Comparison of ENCODE assay signal across 8 cellular contexts in the genomic region with DNA sequence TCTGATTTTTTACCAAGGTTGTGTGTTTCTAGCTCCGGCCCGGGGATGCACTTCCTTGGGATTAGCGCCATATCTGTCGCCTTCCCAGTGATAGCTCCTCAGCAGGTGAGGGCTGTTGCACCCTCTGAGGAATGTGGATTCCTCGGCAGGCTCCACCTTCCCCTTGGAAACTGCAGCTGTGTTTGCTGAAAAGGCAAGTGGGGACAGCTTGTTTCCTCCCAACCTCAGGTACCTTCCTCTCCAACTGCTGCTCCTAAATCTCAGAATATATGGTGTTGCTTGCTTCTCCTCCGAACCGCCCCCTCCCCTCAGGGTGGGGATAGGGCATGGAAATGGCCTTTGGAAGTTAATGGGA. TPM values are rescaled to one million over a fixed set of nuclear protein-coding genes. Genes with fewer than 3 reads are reported as not detected.
DNase-seq lines count a peak whose midpoint lies in the region; ATAC-seq lines count a peak whose summit lies in the region.

No MANE protein-coding gene starts in this region.

- H3K27me3 ChIP-seq in iPS-20b (ENCODE audit: insufficient read depth, low read length): peaks cover 47% of the 10 kb centered on the region

- H3K36me3 Mint-ChIP-seq in activated T-cell treated with anti-CD3 and anti-CD28 coated beads, Interleukin-2, amount 50 U/mL, for 24 hours (ENCODE audit: low read depth): no peaks in the 10 kb centered on the region
- H3K36me3 Mint-ChIP-seq in activated naive CD8-positive, alpha-beta T cell treated with anti-CD3 and anti-CD28 coated beads for 36 hours: no peaks in the 10 kb centered on the region
- H3K36me3 Mint-ChIP-seq in stimulated activated naive B cell treated with anti-CD40 and anti-IgM and Interleukin-4, amounts not matched to agents 10 μg/mL and 1 μg/mL and 100 μg/mL, for 72 hours: peaks cover 0 to 4% of the 10 kb centered on the region in 2 donors

- no peaks in the 10 kb centered on the region for H3K9me3 Mint-ChIP-seq in activated T-cell treated with anti-CD3 and anti-CD28 coated beads, Interleukin-2, amount 50 U/mL, for 24 hours
- H3K9me3 Mint-ChIP-seq in activated naive CD8-positive, alpha-beta T cell treated with anti-CD3 and anti-CD28 coated beads for 36 hours: no peaks in the 10 kb centered on the region
- H3K9me3 Mint-ChIP-seq in stimulated activated naive B cell treated with anti-CD40 and anti-IgM and Interleukin-4, amounts not matched to agents 10 μg/mL and 1 μg/mL and 100 μg/mL, for 72 hours: no peaks in the 10 kb centered on the region

- no peaks in the 10 kb centered on the region for H3K9me3 ChIP-seq in iPS-20b (ENCODE audit: insufficient read depth, low read depth, low read length)

- H3K27ac ChIP-seq in iPS-20b (ENCODE audit: low read length): no peak overlapping the region

- peaks cover 64% of the 10 kb centered on the region for H3K27me3 Mint-ChIP-seq in activated T-cell treated with anti-CD3 and anti-CD28 coated beads, Interleukin-2, amount 50 U/mL, for 24 hours
- H3K27me3 Mint-ChIP-seq in activated naive CD8-positive, alpha-beta T cell treated with anti-CD3 and anti-CD28 coated beads for 36 hours: peaks cover 62% of the 10 kb centered on the region
- H3K27me3 Mint-ChIP-seq in stimulated activated naive B cell treated with anti-CD40 and anti-IgM and Interleukin-4, amounts not matched to agents 10 μg/mL and 1 μg/mL and 100 μg/mL, for 72 hours: peaks cover 54 to 65% of the 10 kb centered on the region in 2 donors

- peak overlapping the region; percentile 40; the same call in 1 of the 2 replicates for H3K9ac ChIP-seq in iPS-20b (ENCODE audit: low read depth, low read length)

- peak overlapping the region; percentile 77 for H3K4me3 Mint-ChIP-seq in activated T-cell treated with anti-CD3 and anti-CD28 coated beads, Interleukin-2, amount 50 U/mL, for 24 hours
- H3K4me3 Mint-ChIP-seq in activated naive CD8-positive, alpha-beta T cell treated with anti-CD3 and anti-CD28 coated beads for 36 hours: peak overlapping the region; percentile 79
- peak overlapping the region; percentile 37 to 71 for H3K4me3 Mint-ChIP-seq in stimulated activated naive B cell treated with anti-CD40 and anti-IgM and Interleukin-4, amounts not matched to agents 10 μg/mL and 1 μg/mL and 100 μg/mL, for 72 hours

- H3K4me1 Mint-ChIP-seq in activated T-cell treated with anti-CD3 and anti-CD28 coated beads, Interleukin-2, amount 50 U/mL, for 24 hours (ENCODE audit: low read depth): peaks cover 19% of the 10 kb centered on the region
- H3K4me1 Mint-ChIP-seq in activated naive CD8-positive, alpha-beta T cell treated with anti-CD3 and anti-CD28 coated beads for 36 hours: peaks cover 14% of the 10 kb centered on the region
- H3K4me1 Mint-ChIP-seq in stimulated activated naive B cell treated with anti-CD40 and anti-IgM and Interleukin-4, amounts not matched to agents 10 μg/mL and 1 μg/mL and 100 μg/mL, for 72 hours: peaks cover 6 to 12% of the 10 kb centered on the region in 2 donors

- DNase-seq in activated T-cell treated with anti-CD3 and anti-CD28 coated beads, Interleukin-2, amount 50 U/mL, for 24 hours: no peak
- no peak for DNase-seq in activated T-cell treated with anti-CD3 and anti-CD28 coated beads, Interleukin-2, amount 50 U/mL, for 1 hour
- DNase-seq in activated naive CD8-positive, alpha-beta T cell treated with anti-CD3 and anti-CD28 coated beads for 36 hours: no peak
- no peak for DNase-seq in stimulated activated naive B cell treated with anti-CD40 and anti-IgM and Interleukin-4, amounts not matched to agents 10 μg/mL and 1 μg/mL and 100 μg/mL, for 72 hours
- DNase-seq in NCI-H2227 (lab: John Stamatoyannopoulos, UW; ENCODE audit: unreplicated experiment): no peak
- no peak for DNase-seq in stimulated activated CD8-positive, alpha-beta memory T cell treated with anti-CD3 and anti-CD28 coated beads, Interleukin-4, amount 100 ng/mL, for 48 hours

- H3K4me3 ChIP-seq in iPS-20b (ENCODE audit: low read length): peak overlapping the region; percentile 78

- H3K4me1 ChIP-seq in iPS-20b (ENCODE audit: insufficient read depth, low read length): no peaks in the 10 kb centered on the region

- no peak for ATAC-seq in stimulated activated naive B cell treated with anti-CD40 and anti-IgM and Interleukin-4, amounts not matched to agents 10 μg/mL and 1 μg/mL and 100 μg/mL, for 72 hours (replicated peaks)
- ATAC-seq in HG03457 (IDR thresholded peaks at IDR 0.05; ENCODE audit: unreplicated experiment): no peak

- H3K36me3 ChIP-seq in iPS-20b (ENCODE audit: insufficient read depth, low read depth, low read length): no peaks in the 10 kb centered on the region

- H3K27ac Mint-ChIP-seq in activated T-cell treated with anti-CD3 and anti-CD28 coated beads, Interleukin-2, amount 50 U/mL, for 24 hours: no peak overlapping the region
- H3K27ac Mint-ChIP-seq in activated naive CD8-positive, alpha-beta T cell treated with anti-CD3 and anti-CD28 coated beads for 36 hours: no peak overlapping the region
- H3K27ac Mint-ChIP-seq in stimulated activated naive B cell treated with anti-CD40 and anti-IgM and Interleukin-4, amounts not matched to agents 10 μg/mL and 1 μg/mL and 100 μg/mL, for 72 hours: no peak overlapping the region

RNA-seq across cellular contexts. Expression of a gene that starts 1.3 kb away (rescaled TPM):
- under 1 TPM; 0.10 to 0.23 TPM for total RNA-seq in activated naive CD8-positive, alpha-beta T cell treated with anti-CD3 and anti-CD28 coated beads for 36 hours
